In the genomic region with DNA sequence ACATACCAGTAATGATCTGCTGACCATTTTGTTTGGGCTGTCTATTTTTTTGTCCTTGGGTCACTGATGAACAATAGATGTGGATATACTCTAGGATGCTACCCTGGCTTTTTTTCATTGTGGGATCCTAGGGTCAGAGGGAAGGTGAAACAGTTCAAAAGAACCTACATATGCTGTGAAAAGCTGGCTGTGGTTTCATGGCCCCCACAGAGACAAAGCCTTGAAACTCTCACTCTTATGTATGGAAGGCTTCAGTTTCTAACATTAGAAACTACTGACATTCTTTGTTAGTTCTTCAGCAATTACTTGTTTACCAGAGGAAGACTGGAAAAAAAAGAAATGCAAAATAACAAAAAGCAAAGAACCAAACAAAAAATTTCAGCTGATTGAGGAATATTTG, we compare ENCODE assay signal across 33 cellular contexts.
"Had no signal": no experiment of that assay in that cellular context is flagged by ENCODE, and none has a peak within 500 bp of the region (broad histone marks: within the 10 kb centered on the region; RNA-seq: fewer than 3 reads in every experiment).

No MANE protein-coding gene starts in this region.

- H3K36me3 Mint-ChIP-seq: activated CD4-positive, alpha-beta memory T cell treated with anti-CD3 and anti-CD28 coated beads for 36 hours; activated CD8-positive, alpha-beta memory T cell treated with anti-CD3 and anti-CD28 coated beads, Interleukin-2, amount 10 ng/mL, durations not matched to agents 7 days and 5 days; activated naive CD4-positive, alpha-beta T cell treated with anti-CD3 and anti-CD28 coated beads, Interleukin-2, amount 50 U/mL, for 24 hours; activated naive CD8-positive, alpha-beta T cell treated with anti-CD3 and anti-CD28 coated beads for 36 hours had no signal

- H3K36me3 ChIP-seq: adrenal gland, WERI-Rb-1 had no signal

- H3K9me3 Mint-ChIP-seq: activated B cell treated with CpG ODN at 0.5 μM for 24 hours; activated CD4-positive, alpha-beta memory T cell treated with anti-CD3 and anti-CD28 coated beads for 36 hours; activated CD4-positive, alpha-beta T cell treated with anti-CD3 and anti-CD28 coated beads, Interleukin-2, amount 10 ng/mL, durations not matched to agents 24 days and 14 days; activated naive CD4-positive, alpha-beta T cell treated with anti-CD3 and anti-CD28 coated beads for 36 hours; activated naive CD4-positive, alpha-beta T cell treated with anti-CD3 and anti-CD28 coated beads, Interleukin-2, amount 50 U/mL, for 24 hours; activated naive CD8-positive, alpha-beta T cell treated with anti-CD3 and anti-CD28 coated beads for 36 hours; activated naive CD8-positive, alpha-beta T cell treated with anti-CD3 and anti-CD28 coated beads, Interleukin-2, amount 50 U/mL, for 24 hours; activated T-helper 1 cell treated with anti-CD3 and anti-CD28 coated beads, Interleukin-12 subunit alpha, Interleukin-12 subunit beta, Interleukin-2, Interleukin-4 antibody, amounts not matched to agents 30 ng/mL and 10 ng/mL and 1 ng/mL, durations not matched to agents 14 hours and 24 hours and 36 hours; activated T-helper 2 cell treated with anti-CD3 and anti-CD28 coated beads, Interferon-gamma antibody, Interleukin-2, Interleukin-4, amounts not matched to agents 10 μg/mL and 5 μg/mL and 100 μg/mL, durations not matched to agents 14 hours and 24 hours and 36 hours; T-helper 2 cell treated with Interferon-gamma antibody and Interleukin-4, amounts not matched to agents 5 μg/mL and 100 μg/mL, for 36 hours had no signal

- DNase-seq: activated B cell treated with CpG ODN at 0.5 μM for 24 hours; activated CD4-positive, alpha-beta memory T cell treated with anti-CD3 and anti-CD28 coated beads for 36 hours; activated CD4-positive, alpha-beta T cell treated with anti-CD3 and anti-CD28 coated beads for 36 hours; activated CD4-positive, alpha-beta T cell treated with anti-CD3 and anti-CD28 coated beads, Interleukin-2, amount 10 ng/mL, durations not matched to agents 24 days and 14 days; activated CD4-positive, CD25-positive, alpha-beta regulatory T cell treated with anti-CD3 and anti-CD28 coated beads, Interleukin-2, amount 50 U/mL, for 72 hours; activated CD8-positive, alpha-beta memory T cell treated with anti-CD3 and anti-CD28 coated beads, Interleukin-2, amount 10 ng/mL, durations not matched to agents 7 days and 5 days; activated CD8-positive, alpha-beta memory T cell treated with anti-CD3 and anti-CD28 coated beads, Interleukin-2, amount 50 U/mL, for 4 hours; activated CD8-positive, alpha-beta T cell treated with anti-CD3 and anti-CD28 coated beads, Interleukin-2, amount 10 ng/mL, durations not matched to agents 7 days and 5 days; activated effector memory CD4-positive, alpha-beta T cell treated with anti-CD3 and anti-CD28 coated beads, Interleukin-2, amount 50 U/mL, for 16 hours; activated naive CD4-positive, alpha-beta T cell treated with anti-CD3 and anti-CD28 coated beads for 36 hours; activated naive CD8-positive, alpha-beta T cell treated with anti-CD3 and anti-CD28 coated beads for 36 hours; activated naive CD8-positive, alpha-beta T cell treated with anti-CD3 and anti-CD28 coated beads, Interleukin-2, amount 50 U/mL, for 24 hours; activated T-cell treated with anti-CD3 and anti-CD28 coated beads, Interleukin-2, amount 50 U/mL, for 1 hour; activated T-cell treated with anti-CD3 and anti-CD28 coated beads, Interleukin-2, amount 50 U/mL, for 48 hours; adrenal gland; amygdala; aorta; body of pancreas; caudate nucleus; cortex of kidney; dermis blood vessel endothelial cell; effector CD4-positive, alpha-beta T cell; effector memory CD8-positive, alpha-beta T cell; foreskin fibroblast; head of caudate nucleus; T-helper 17 cell; T1000; WERI-Rb-1 had no signal

- H3K4me3 Mint-ChIP-seq: activated B cell treated with CpG ODN at 0.5 μM for 24 hours; activated CD4-positive, alpha-beta memory T cell treated with anti-CD3 and anti-CD28 coated beads for 36 hours; activated CD4-positive, alpha-beta T cell treated with anti-CD3 and anti-CD28 coated beads for 36 hours; activated CD4-positive, alpha-beta T cell treated with anti-CD3 and anti-CD28 coated beads, Interleukin-2, amount 10 ng/mL, durations not matched to agents 24 days and 14 days; activated CD8-positive, alpha-beta memory T cell treated with anti-CD3 and anti-CD28 coated beads, Interleukin-2, amount 10 ng/mL, durations not matched to agents 7 days and 5 days; activated CD8-positive, alpha-beta T cell treated with anti-CD3 and anti-CD28 coated beads, Interleukin-2, amount 10 ng/mL, durations not matched to agents 7 days and 5 days; activated naive CD4-positive, alpha-beta T cell treated with anti-CD3 and anti-CD28 coated beads for 36 hours; activated naive CD4-positive, alpha-beta T cell treated with anti-CD3 and anti-CD28 coated beads, Interleukin-2, amount 50 U/mL, for 24 hours; activated naive CD8-positive, alpha-beta T cell treated with anti-CD3 and anti-CD28 coated beads for 36 hours; activated naive CD8-positive, alpha-beta T cell treated with anti-CD3 and anti-CD28 coated beads, Interleukin-2, amount 50 U/mL, for 24 hours; activated T-helper 1 cell treated with anti-CD3 and anti-CD28 coated beads, Interleukin-12 subunit alpha, Interleukin-12 subunit beta, Interleukin-2, Interleukin-4 antibody, amounts not matched to agents 30 ng/mL and 10 ng/mL and 1 ng/mL, durations not matched to agents 14 hours and 24 hours and 36 hours; effector memory CD8-positive, alpha-beta T cell; T-helper 17 cell; T-helper 2 cell treated with Interferon-gamma antibody and Interleukin-4, amounts not matched to agents 5 μg/mL and 100 μg/mL, for 36 hours had no signal

- H3K4me1 Mint-ChIP-seq: activated B cell treated with CpG ODN at 0.5 μM for 24 hours; activated CD4-positive, alpha-beta T cell treated with anti-CD3 and anti-CD28 coated beads for 36 hours; activated CD4-positive, alpha-beta T cell treated with anti-CD3 and anti-CD28 coated beads, Interleukin-2, amount 10 ng/mL, durations not matched to agents 24 days and 14 days; activated CD8-positive, alpha-beta memory T cell treated with anti-CD3 and anti-CD28 coated beads, Interleukin-2, amount 10 ng/mL, durations not matched to agents 7 days and 5 days; activated naive CD4-positive, alpha-beta T cell treated with anti-CD3 and anti-CD28 coated beads, Interleukin-2, amount 50 U/mL, for 24 hours; activated naive CD8-positive, alpha-beta T cell treated with anti-CD3 and anti-CD28 coated beads for 36 hours; activated naive CD8-positive, alpha-beta T cell treated with anti-CD3 and anti-CD28 coated beads, Interleukin-2, amount 50 U/mL, for 24 hours; T-helper 17 cell had no signal

- H3K27me3 ChIP-seq: adrenal gland, body of pancreas had no signal

- H3K27ac ChIP-seq: adrenal gland, body of pancreas, epithelial cell of prostate, WERI-Rb-1 had no signal

- H3K9me3 ChIP-seq: adrenal gland, body of pancreas had no signal

- H3K4me3 ChIP-seq: adrenal gland, body of pancreas had no signal

- H3K4me1 ChIP-seq: adrenal gland had no signal

- H3K27ac Mint-ChIP-seq: activated B cell treated with CpG ODN at 0.5 μM for 24 hours; activated CD4-positive, alpha-beta memory T cell treated with anti-CD3 and anti-CD28 coated beads for 36 hours; activated CD4-positive, alpha-beta T cell treated with anti-CD3 and anti-CD28 coated beads for 36 hours; activated CD4-positive, alpha-beta T cell treated with anti-CD3 and anti-CD28 coated beads, Interleukin-2, amount 10 ng/mL, durations not matched to agents 24 days and 14 days; activated CD8-positive, alpha-beta memory T cell treated with anti-CD3 and anti-CD28 coated beads, Interleukin-2, amount 10 ng/mL, durations not matched to agents 7 days and 5 days; activated CD8-positive, alpha-beta T cell treated with anti-CD3 and anti-CD28 coated beads, Interleukin-2, amount 10 ng/mL, durations not matched to agents 7 days and 5 days; activated naive CD4-positive, alpha-beta T cell treated with anti-CD3 and anti-CD28 coated beads for 36 hours; activated naive CD4-positive, alpha-beta T cell treated with anti-CD3 and anti-CD28 coated beads, Interleukin-2, amount 50 U/mL, for 24 hours; activated naive CD8-positive, alpha-beta T cell treated with anti-CD3 and anti-CD28 coated beads for 36 hours; activated naive CD8-positive, alpha-beta T cell treated with anti-CD3 and anti-CD28 coated beads, Interleukin-2, amount 50 U/mL, for 24 hours; activated T-helper 1 cell treated with anti-CD3 and anti-CD28 coated beads, Interleukin-12 subunit alpha, Interleukin-12 subunit beta, Interleukin-2, Interleukin-4 antibody, amounts not matched to agents 30 ng/mL and 10 ng/mL and 1 ng/mL, durations not matched to agents 14 hours and 24 hours and 36 hours; activated T-helper 2 cell treated with anti-CD3 and anti-CD28 coated beads, Interferon-gamma antibody, Interleukin-2, Interleukin-4, amounts not matched to agents 10 μg/mL and 5 μg/mL and 100 μg/mL, durations not matched to agents 14 hours and 24 hours and 36 hours; effector memory CD8-positive, alpha-beta T cell; T-helper 17 cell; T-helper 2 cell treated with Interferon-gamma antibody and Interleukin-4, amounts not matched to agents 5 μg/mL and 100 μg/mL, for 36 hours had no signal

- H3K27me3 Mint-ChIP-seq: activated B cell treated with CpG ODN at 0.5 μM for 24 hours; activated CD4-positive, alpha-beta memory T cell treated with anti-CD3 and anti-CD28 coated beads for 36 hours; activated CD4-positive, alpha-beta T cell treated with anti-CD3 and anti-CD28 coated beads for 36 hours; activated CD4-positive, alpha-beta T cell treated with anti-CD3 and anti-CD28 coated beads, Interleukin-2, amount 10 ng/mL, durations not matched to agents 24 days and 14 days; activated CD8-positive, alpha-beta memory T cell treated with anti-CD3 and anti-CD28 coated beads, Interleukin-2, amount 10 ng/mL, durations not matched to agents 7 days and 5 days; activated naive CD8-positive, alpha-beta T cell treated with anti-CD3 and anti-CD28 coated beads for 36 hours; activated naive CD8-positive, alpha-beta T cell treated with anti-CD3 and anti-CD28 coated beads, Interleukin-2, amount 50 U/mL, for 24 hours; effector memory CD8-positive, alpha-beta T cell; T-helper 17 cell had no signal

- ATAC-seq: activated CD4-positive, alpha-beta T cell treated with anti-CD3 and anti-CD28 coated beads for 36 hours; activated CD8-positive, alpha-beta memory T cell treated with anti-CD3 and anti-CD28 coated beads, Interleukin-2, amount 10 ng/mL, durations not matched to agents 7 days and 5 days; activated CD8-positive, alpha-beta T cell treated with anti-CD3 and anti-CD28 coated beads, Interleukin-2, amount 10 ng/mL, durations not matched to agents 7 days and 5 days; activated naive CD8-positive, alpha-beta T cell treated with anti-CD3 and anti-CD28 coated beads, Interleukin-2, amount 50 U/mL, for 24 hours; body of pancreas; effector memory CD8-positive, alpha-beta T cell; T-helper 17 cell had no signal
